ENCODE assay signal across 8 cellular contexts in genomic region chr5:112995764-112996618, GRCh38. TPM values are rescaled to one million over a fixed set of nuclear protein-coding genes. Genes with fewer than 3 reads are reported as not detected.
DNase-seq lines count a peak whose midpoint lies in the region; ATAC-seq and TF ChIP-seq lines count a peak whose summit lies in the region.

No MANE protein-coding gene starts in this region.

- H3K9me2 ChIP-seq in Karpas-422 (replicated peaks; ENCODE audit: insufficient read depth, low read length), result no peaks in the 10 kb centered on the region

- no peaks in the 10 kb centered on the region for H3K27me3 ChIP-seq in Karpas-422 (ENCODE audit: low read length)
- H3K27me3 ChIP-seq in heart left ventricle, result no peaks in the 10 kb centered on the region

- H2AFZ ChIP-seq in Karpas-422 (ENCODE audit: low read length), result no peak overlapping the region

- no peak overlapping the region for H3K4me2 ChIP-seq in Karpas-422 (ENCODE audit: low read depth, low read length, poor library complexity, severe bottlenecking)

- intact Hi-C loops in heart left ventricle (cut with DNase I), result loop anchor here (2.0 to 10.0 kb wide), 10 partner anchors 326 to 611 kb away; partner anchors contain the start of gene YTHDC2 (in 10 of the 10)

- peaks cover 16% of the 10 kb centered on the region for H3K4me1 Mint-ChIP-seq in activated naive CD8-positive, alpha-beta T cell treated with anti-CD3 and anti-CD28 coated beads, Interleukin-2, amount 50 U/mL, for 24 hours

- TF ChIP-seq CTCF in heart left ventricle (IDR thresholded peaks at IDR 0.05), result peak; percentile 84 to 96 (median 92)

- WGBS in heart left ventricle, 4 donors, result 20 to 25% (median 24%) methylated on average over 7 of the region's 7 CpGs

- H3K9me3 ChIP-seq in Karpas-422 (ENCODE audit: low read length) (no peaks in the 10 kb centered on the region), heart left ventricle (no peaks in the 10 kb centered on the region)

- no peaks in the 10 kb centered on the region for H3K27me3 Mint-ChIP-seq in activated naive CD8-positive, alpha-beta T cell treated with anti-CD3 and anti-CD28 coated beads, Interleukin-2, amount 50 U/mL, for 24 hours

- no peak overlapping the region for H3K9ac ChIP-seq in Karpas-422 (ENCODE audit: low read length)

- no peak overlapping the region for H3K27ac Mint-ChIP-seq in activated naive CD8-positive, alpha-beta T cell treated with anti-CD3 and anti-CD28 coated beads, Interleukin-2, amount 50 U/mL, for 24 hours

- H3K4me1 ChIP-seq in Karpas-422 (ENCODE audit: low read length) (peaks cover 7% of the 10 kb centered on the region), heart left ventricle (peaks cover 0 to 14% (median 5%) of the 10 kb centered on the region in 12 donors)

- peaks cover 28% of the 10 kb centered on the region for H3K36me3 Mint-ChIP-seq in activated naive CD8-positive, alpha-beta T cell treated with anti-CD3 and anti-CD28 coated beads, Interleukin-2, amount 50 U/mL, for 24 hours (ENCODE audit: low read depth)

- H3K79me2 ChIP-seq in Karpas-422 (ENCODE audit: low read length), result peaks cover 67% of the 10 kb centered on the region

- H3K4me3 Mint-ChIP-seq in activated naive CD8-positive, alpha-beta T cell treated with anti-CD3 and anti-CD28 coated beads, Interleukin-2, amount 50 U/mL, for 24 hours, result no peak overlapping the region

- H4K20me1 ChIP-seq in Karpas-422 (ENCODE audit: insufficient read depth, low read depth, low read length), result no peaks in the 10 kb centered on the region

- no peak for TF ChIP-seq POLR2A in heart left ventricle (IDR thresholded peaks at IDR 0.05)

- DNase-seq in GDM1 (lab: John Stamatoyannopoulos, UW) (peak; percentile 3), Karpas-422 (peak; percentile 89), T follicular helper cell (ENCODE audit: low read depth) (peak; percentile 64), heart left ventricle (peak in 4 of 5 donors; percentile 55 to 69 (median 62)), renal cortical epithelial cell (ENCODE audit: low read depth) (peak; percentile 57), NCI-H1048 (lab: John Stamatoyannopoulos, UW) (no peak)
- peak; percentile 81 for DNase-seq in activated naive CD8-positive, alpha-beta T cell treated with anti-CD3 and anti-CD28 coated beads, Interleukin-2, amount 50 U/mL, for 24 hours

- H3K36me3 ChIP-seq in Karpas-422 (ENCODE audit: insufficient read depth, low read length) (peaks cover 33% of the 10 kb centered on the region), heart left ventricle (peaks cover 0 to 59% (median 45%) of the 10 kb centered on the region in 9 donors)

- H3K9me3 Mint-ChIP-seq in activated naive CD8-positive, alpha-beta T cell treated with anti-CD3 and anti-CD28 coated beads, Interleukin-2, amount 50 U/mL, for 24 hours, result no peaks in the 10 kb centered on the region

- ATAC-seq in GM21786 (IDR thresholded peaks at IDR 0.05; ENCODE audit: unreplicated experiment), result peak; percentile 81
- ATAC-seq in activated naive CD8-positive, alpha-beta T cell treated with anti-CD3 and anti-CD28 coated beads, Interleukin-2, amount 50 U/mL, for 24 hours, result peak; percentile 71
- peak in 3 of 4 donors; percentile 69 to 84 (median 84) for ATAC-seq in heart left ventricle

- H3K4me3 ChIP-seq in Karpas-422 (ENCODE audit: low read length) (no peak overlapping the region), heart left ventricle (no peak overlapping the region)

- H3K27ac ChIP-seq in Karpas-422 (ENCODE audit: low read length) (peak overlapping the region; percentile 1; the same call in 1 of the 2 replicates), heart left ventricle (no peak overlapping the region)

RNA-seq across cellular contexts. Expression of gene DCP2, which starts 19.4 kb away (rescaled TPM):
- total RNA-seq in Karpas-422 (2014; rRNA removed; shearing (Covaris generic); ENCODE audit: low replicate concordance), result 74.2 and 128 TPM in 2 replicates
- total RNA-seq in heart left ventricle (10 to 100 TPM in 8 of 9 donors, 1 to 10 TPM in 1; 8.3 to 36.0 (median 18.4) TPM), renal cortical epithelial cell (48.8 and 101 TPM in 2 replicates)
- 1 to 10 TPM; 3.4 to 5.3 TPM for polyA plus RNA-seq in heart left ventricle
